ENCODE assay signal across 20 cellular contexts in the genomic region with DNA sequence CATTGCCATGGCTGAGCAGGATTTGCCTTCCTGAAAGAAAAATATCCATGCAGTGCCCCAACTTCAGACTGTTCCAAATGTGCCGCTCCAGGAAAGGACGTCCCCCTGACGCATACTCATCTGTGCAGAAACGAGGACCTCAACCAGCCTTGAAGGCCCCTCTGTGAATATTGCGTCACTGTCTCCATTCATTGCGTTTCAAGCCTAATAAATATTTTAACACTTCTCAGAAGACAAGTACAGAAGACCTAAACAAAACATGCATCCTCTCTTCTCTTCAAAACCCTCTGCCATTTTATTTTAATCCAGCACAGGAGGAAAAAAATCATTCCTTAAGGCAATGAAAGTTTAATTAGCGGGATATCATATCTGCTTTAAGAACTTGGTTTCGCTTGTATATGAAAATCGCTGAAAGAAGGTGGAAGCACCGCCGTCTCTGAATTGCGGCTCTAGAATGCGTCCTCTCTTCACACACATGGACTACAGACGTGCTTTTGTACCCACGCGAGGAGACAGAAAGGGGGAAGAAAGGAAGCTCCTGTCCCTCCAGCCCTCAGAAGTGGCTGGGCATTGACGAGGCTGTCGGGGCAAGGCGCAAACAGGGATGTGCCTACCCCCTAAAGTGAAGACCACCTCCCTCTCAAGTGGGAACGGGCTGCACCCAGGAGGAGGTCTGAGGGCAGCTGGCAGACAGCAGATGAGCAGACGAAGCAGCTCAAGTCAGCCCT. TPM values are rescaled to one million over a fixed set of nuclear protein-coding genes. Genes with fewer than 3 reads are reported as not detected.
A peak's percentile ranks its signal among the peaks of the same experiment; 100 is the strongest.
DNase-seq lines count a peak whose midpoint lies in the region; ATAC-seq and TF ChIP-seq lines count a peak whose summit lies in the region.
"Had no signal": no experiment of that assay in that cellular context is flagged by ENCODE, and none has a peak within 500 bp of the region (broad histone marks: within the 10 kb centered on the region; RNA-seq: fewer than 3 reads in every experiment).

No MANE protein-coding gene starts in this region.

- no peaks in the 10 kb centered on the region for H3K27me3 ChIP-seq in effector memory CD4-positive, alpha-beta T cell (replicated peaks; ENCODE audit: control insufficient read depth, insufficient read depth, low read length, poor library complexity, severe bottlenecking)
- no peaks in the 10 kb centered on the region for H3K27me3 ChIP-seq in sigmoid colon
- H3K27me3 ChIP-seq in right atrium auricular region: no peaks in the 10 kb centered on the region
- H3K27me3 ChIP-seq: BLaER1, hepatocyte, MG63, neutrophil had no signal

- TF ChIP-seq POLR2A in sigmoid colon (IDR thresholded peaks at IDR 0.05): no peak

- POLR2A ChIA-PET in WTC11 (lab: Charles Lee): no interaction called here

- H3K4me1 Mint-ChIP-seq in activated naive CD4-positive, alpha-beta T cell treated with anti-CD3 and anti-CD28 coated beads for 36 hours (ENCODE audit: low read depth): peaks cover 76% of the 10 kb centered on the region
- H3K4me1 Mint-ChIP-seq in WTC11: peaks cover 7% of the 10 kb centered on the region

- intact Hi-C loops in activated naive CD4-positive, alpha-beta T cell treated with anti-CD3 and anti-CD28 coated beads for 36 hours (cut with micrococcal nuclease): no loop called here
- intact Hi-C loops in sigmoid colon (cut with DNase I): no loop called here

- no peak for ATAC-seq in WTC11
- ATAC-seq in GM21619 (IDR thresholded peaks at IDR 0.05; ENCODE audit: unreplicated experiment): no peak
- ATAC-seq: SK-N-SH treated with all-trans-retinoic acid at 6 μM for 48 hours had no signal

- H3K4me3 ChIP-seq in effector memory CD4-positive, alpha-beta T cell (ENCODE audit: insufficient read depth, low read depth, low read length, poor library complexity, severe bottlenecking): no peak overlapping the region
- H3K4me3 ChIP-seq in sigmoid colon (no peak overlapping the region), right atrium auricular region (no peak overlapping the region)
- H3K4me3 ChIP-seq: BLaER1, hepatocyte, MG63, thoracic aorta had no signal

- 74 to 91% methylated on average over 21 of the region's 21 CpGs for WGBS in sigmoid colon, 2 donors

- peaks cover 24% of the 10 kb centered on the region for H3K36me3 ChIP-seq in effector memory CD4-positive, alpha-beta T cell (ENCODE audit: control insufficient read depth, insufficient read depth, low read length)
- peaks cover 0 to 24% (median 4%) of the 10 kb centered on the region in 4 donors for H3K36me3 ChIP-seq in sigmoid colon
- H3K36me3 ChIP-seq in right atrium auricular region: no peaks in the 10 kb centered on the region
- H3K36me3 ChIP-seq: MG63, neutrophil had no signal

- peak overlapping the region; percentile 54 for H3K27ac Mint-ChIP-seq in activated naive CD4-positive, alpha-beta T cell treated with anti-CD3 and anti-CD28 coated beads for 36 hours
- peak overlapping the region; percentile 57; the same call in 1 of the 2 replicates for H3K27ac Mint-ChIP-seq in WTC11

- H3K36me3 Mint-ChIP-seq in activated naive CD4-positive, alpha-beta T cell treated with anti-CD3 and anti-CD28 coated beads for 36 hours (ENCODE audit: low read depth): peaks cover 61% of the 10 kb centered on the region
- H3K36me3 Mint-ChIP-seq in WTC11: no peaks in the 10 kb centered on the region

- CTCF ChIA-PET in activated naive CD4-positive, alpha-beta T cell treated with anti-CD3 and anti-CD28 coated beads for 36 hours (lab: Charles Lee): interaction anchor here (0.8 to 0.9 kb wide), 2 partner anchors 20 to 32 kb away, joined by 5 to 6 read pairs; no protein-coding TSS in a partner anchor
- CTCF ChIA-PET in WTC11 (lab: Charles Lee): interaction anchor here (0.8 kb wide), 2 partner anchors 16 kb away, joined by 3 to 4 read pairs; no protein-coding TSS in a partner anchor

- TF ChIP-seq CTCF in WTC11 (IDR thresholded peaks at IDR 0.05): no peak
- no peak for TF ChIP-seq CTCF in sigmoid colon (IDR thresholded peaks at IDR 0.05)
- TF ChIP-seq CTCF in right atrium auricular region (IDR thresholded peaks at IDR 0.05): no peak

- H3K27me3 Mint-ChIP-seq in activated naive CD4-positive, alpha-beta T cell treated with anti-CD3 and anti-CD28 coated beads for 36 hours (ENCODE audit: low read depth): no peaks in the 10 kb centered on the region
- no peaks in the 10 kb centered on the region for H3K27me3 Mint-ChIP-seq in WTC11 (ENCODE audit: low read depth)
- H3K27me3 Mint-ChIP-seq: IgD-negative memory B cell had no signal

- H3K9me3 ChIP-seq in effector memory CD4-positive, alpha-beta T cell (ENCODE audit: control insufficient read depth, low read length): no peaks in the 10 kb centered on the region
- no peaks in the 10 kb centered on the region for H3K9me3 ChIP-seq in sigmoid colon
- H3K9me3 ChIP-seq in right atrium auricular region: no peaks in the 10 kb centered on the region
- H3K9me3 ChIP-seq: BLaER1, MG63, neutrophil, thoracic aorta had no signal

- peak overlapping the region; percentile 38 for H3K4me3 Mint-ChIP-seq in activated naive CD4-positive, alpha-beta T cell treated with anti-CD3 and anti-CD28 coated beads for 36 hours
- H3K4me3 Mint-ChIP-seq in WTC11: no peak overlapping the region

- peak overlapping the region; percentile 44 for H3K27ac ChIP-seq in effector memory CD4-positive, alpha-beta T cell (ENCODE audit: insufficient read depth, low read length, poor library complexity, severe bottlenecking)
- peak overlapping the region in 3 of 4 donors; percentile 6 to 68 (median 57) for H3K27ac ChIP-seq in sigmoid colon
- no peak overlapping the region for H3K27ac ChIP-seq in right atrium auricular region
- H3K27ac ChIP-seq: BLaER1, hepatocyte, neutrophil, thoracic aorta had no signal

- H3K9me3 Mint-ChIP-seq in activated naive CD4-positive, alpha-beta T cell treated with anti-CD3 and anti-CD28 coated beads for 36 hours: no peaks in the 10 kb centered on the region
- no peaks in the 10 kb centered on the region for H3K9me3 Mint-ChIP-seq in WTC11
- H3K9me3 Mint-ChIP-seq: IgD-negative memory B cell had no signal

- peak; percentile 28 for DNase-seq in activated naive CD4-positive, alpha-beta T cell treated with anti-CD3 and anti-CD28 coated beads for 36 hours
- DNase-seq in activated naive CD4-positive, alpha-beta T cell treated with anti-CD3 and anti-CD28 coated beads, Interleukin-2, amount 50 U/mL, for 16 hours: no peak
- DNase-seq in WTC11 (ENCODE audit: low spot score): no peak
- DNase-seq in effector memory CD4-positive, alpha-beta T cell: no peak
- DNase-seq in sigmoid colon: no peak
- DNase-seq in right atrium auricular region (ENCODE audit: low spot score): no peak
- no peak for DNase-seq in stimulated activated CD4-positive, alpha-beta T cell treated with anti-CD3 and anti-CD28 coated beads, Interleukin-2, amount 100 ng/mL, for 24 hours
- DNase-seq: activated CD4-positive, CD25-positive, alpha-beta regulatory T cell treated with anti-CD3 and anti-CD28 coated beads, Interleukin-2, amount 50 U/mL, for 72 hours; activated CD8-positive, alpha-beta memory T cell treated with anti-CD3 and anti-CD28 coated beads, Interleukin-2, amount 50 U/mL, for 48 hours; NCI-H1436 treated with DMSO at 0.1 percent for 48 hours; NCI-H2171; NCI-H526 had no signal

- TF ChIP-seq EP300 in sigmoid colon (IDR thresholded peaks at IDR 0.05): no peak

- H3K4me1 ChIP-seq in effector memory CD4-positive, alpha-beta T cell (ENCODE audit: control insufficient read depth, insufficient read depth, low read length, poor library complexity, severe bottlenecking): peaks cover 46% of the 10 kb centered on the region
- peaks cover 0 to 39% (median 27%) of the 10 kb centered on the region in 4 donors for H3K4me1 ChIP-seq in sigmoid colon
- H3K4me1 ChIP-seq in right atrium auricular region: peaks cover 0 to 5% of the 10 kb centered on the region in 2 donors

TF ChIP-seq in WTC11, 78 proteins besides CTCF, POLR2A, EP300 and RAD21 (continues in another document):
- TF ChIP-seq, protein P1, sequence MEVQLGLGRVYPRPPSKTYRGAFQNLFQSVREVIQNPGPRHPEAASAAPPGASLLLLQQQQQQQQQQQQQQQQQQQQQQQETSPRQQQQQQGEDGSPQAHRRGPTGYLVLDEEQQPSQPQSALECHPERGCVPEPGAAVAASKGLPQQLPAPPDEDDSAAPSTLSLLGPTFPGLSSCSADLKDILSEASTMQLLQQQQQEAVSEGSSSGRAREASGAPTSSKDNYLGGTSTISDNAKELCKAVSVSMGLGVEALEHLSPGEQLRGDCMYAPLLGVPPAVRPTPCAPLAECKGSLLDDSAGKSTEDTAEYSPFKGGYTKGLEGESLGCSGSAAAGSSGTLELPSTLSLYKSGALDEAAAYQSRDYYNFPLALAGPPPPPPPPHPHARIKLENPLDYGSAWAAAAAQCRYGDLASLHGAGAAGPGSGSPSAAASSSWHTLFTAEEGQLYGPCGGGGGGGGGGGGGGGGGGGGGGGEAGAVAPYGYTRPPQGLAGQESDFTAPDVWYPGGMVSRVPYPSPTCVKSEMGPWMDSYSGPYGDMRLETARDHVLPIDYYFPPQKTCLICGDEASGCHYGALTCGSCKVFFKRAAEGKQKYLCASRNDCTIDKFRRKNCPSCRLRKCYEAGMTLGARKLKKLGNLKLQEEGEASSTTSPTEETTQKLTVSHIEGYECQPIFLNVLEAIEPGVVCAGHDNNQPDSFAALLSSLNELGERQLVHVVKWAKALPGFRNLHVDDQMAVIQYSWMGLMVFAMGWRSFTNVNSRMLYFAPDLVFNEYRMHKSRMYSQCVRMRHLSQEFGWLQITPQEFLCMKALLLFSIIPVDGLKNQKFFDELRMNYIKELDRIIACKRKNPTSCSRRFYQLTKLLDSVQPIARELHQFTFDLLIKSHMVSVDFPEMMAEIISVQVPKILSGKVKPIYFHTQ (CRISPR knock-in tag; IDR thresholded peaks at IDR 0.05): no peak
- TF ChIP-seq PRRX2 (CRISPR knock-in tag; IDR thresholded peaks at IDR 0.05): no peak
- no peak for TF ChIP-seq TEAD4 (CRISPR knock-in tag; IDR thresholded peaks at IDR 0.05)
- TF ChIP-seq, protein P2, sequence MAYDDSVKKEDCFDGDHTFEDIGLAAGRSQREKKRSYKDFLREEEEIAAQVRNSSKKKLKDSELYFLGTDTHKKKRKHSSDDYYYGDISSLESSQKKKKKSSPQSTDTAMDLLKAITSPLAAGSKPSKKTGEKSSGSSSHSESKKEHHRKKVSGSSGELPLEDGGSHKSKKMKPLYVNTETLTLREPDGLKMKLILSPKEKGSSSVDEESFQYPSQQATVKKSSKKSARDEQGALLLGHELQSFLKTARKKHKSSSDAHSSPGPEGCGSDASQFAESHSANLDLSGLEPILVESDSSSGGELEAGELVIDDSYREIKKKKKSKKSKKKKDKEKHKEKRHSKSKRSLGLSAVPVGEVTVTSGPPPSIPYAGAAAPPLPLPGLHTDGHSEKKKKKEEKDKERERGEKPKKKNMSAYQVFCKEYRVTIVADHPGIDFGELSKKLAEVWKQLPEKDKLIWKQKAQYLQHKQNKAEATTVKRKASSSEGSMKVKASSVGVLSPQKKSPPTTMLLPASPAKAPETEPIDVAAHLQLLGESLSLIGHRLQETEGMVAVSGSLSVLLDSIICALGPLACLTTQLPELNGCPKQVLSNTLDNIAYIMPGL (CRISPR knock-in tag; IDR thresholded peaks at IDR 0.05): no peak

RNA-seq across cellular contexts. Expression of a gene that starts 36.8 kb away (rescaled TPM):
- total RNA-seq in activated naive CD4-positive, alpha-beta T cell treated with anti-CD3 and anti-CD28 coated beads for 36 hours: 100 to 1,000 TPM; 234 to 240 TPM
- total RNA-seq in WTC11 (2021) (21.6 to 23.1 TPM (median 22.6 TPM) in 3 replicates), sigmoid colon (100 to 1,000 TPM; 125 to 192 (median 167) TPM), right atrium auricular region (10 to 100 TPM in 1 of 2 donors, 1 to 10 TPM in 1; 7.8 to 10.8 TPM)
- 100 to 1,000 TPM in 1 of 3 donors, 10 to 100 TPM in 2; 54.1 to 106 (median 64.3) TPM for polyA plus RNA-seq in sigmoid colon

Comparison
In these comparisons a context has a peak if more than half of its experiments do, and no peak if none do; other contexts are left out.
1. H3K27ac ChIP-seq: peak in effector memory CD4-positive, alpha-beta T cell (single experiment) and sigmoid colon (3 of 4); none in right atrium auricular region (0 of 2).